15 cellular contexts compared by ENCODE assay signal in genomic region chr5:78103226-78103722, GRCh38.
DNase-seq lines count a peak whose midpoint lies in the region; ATAC-seq and TF ChIP-seq lines count a peak whose summit lies in the region.
"Had no signal": no experiment of that assay in that cellular context is flagged by ENCODE, and none has a peak within 500 bp of the region (broad histone marks: within the 10 kb centered on the region; RNA-seq: fewer than 3 reads in every experiment).

No MANE protein-coding gene starts in this region.

- H3K4me2 ChIP-seq in H9 (ENCODE audit: insufficient read depth, insufficient read length, low read length) = no peak overlapping the region

- 100% methylated on average over 2 of the region's 4 CpGs for WGBS in H9 (ENCODE audit: extremely low coverage, insufficient read length, low lambda C conversion rate)

- H2BK5ac ChIP-seq in H9 (ENCODE audit: insufficient read length, low read length) = no peak overlapping the region

- H3K79me2 ChIP-seq in H9 (ENCODE audit: insufficient read depth, low read length) = no peaks in the 10 kb centered on the region

- no peak overlapping the region for H4K5ac ChIP-seq in H9 (ENCODE audit: insufficient read length, low read depth, low read length)

- H4K91ac ChIP-seq in H9 (ENCODE audit: insufficient read length, low read depth, low read length) = no peak overlapping the region

- no peak overlapping the region for H3T11ph ChIP-seq in H9 (ENCODE audit: low read length)

- no peak overlapping the region for H2AFZ ChIP-seq in H9 (ENCODE audit: low read length)

- H3K4ac ChIP-seq in H9 (ENCODE audit: low read depth, low read length) = no peak overlapping the region

- H3K18ac ChIP-seq in H9 (ENCODE audit: insufficient read length, low read depth, low read length) = no peak overlapping the region

- H2BK20ac ChIP-seq in H9 (ENCODE audit: low read depth, low read length, poor library complexity, severe bottlenecking) = no peak overlapping the region

- no peak overlapping the region for H4K8ac ChIP-seq in H9 (replicated peaks; ENCODE audit: insufficient read length, low read depth, low read length)

- H3K27ac ChIP-seq in H9 (ENCODE audit: insufficient read length, low read depth, low read length) = no peak overlapping the region
- H3K27ac ChIP-seq: C4-2B had no signal

- no peak overlapping the region for H3K9ac ChIP-seq in H9 (ENCODE audit: extremely low read depth, insufficient read length, low read length)

- H2BK12ac ChIP-seq in H9 (ENCODE audit: insufficient read length, low read depth, low read length) = no peak overlapping the region

- TF ChIP-seq CTCF in brain (conservative IDR thresholded peaks at IDR 0.05) (no peak), H9 (conservative IDR thresholded peaks at IDR 0.05) (no peak)

- H3K36me3 Mint-ChIP-seq in brain = peaks cover 50% of the 10 kb centered on the region
- peaks cover 29 to 42% of the 10 kb centered on the region in 2 donors for H3K36me3 Mint-ChIP-seq in stimulated activated naive B cell treated with anti-CD40 and anti-IgM and Interleukin-4, amounts not matched to agents 10 μg/mL and 1 μg/mL and 100 μg/mL, for 72 hours
- peaks cover 22 to 32% (median 24%) of the 10 kb centered on the region in 3 experiments for H3K36me3 Mint-ChIP-seq in H9 (ENCODE audit: insufficient read depth in 1 of 3, low read depth in 3 of 3)

- H3K79me1 ChIP-seq in H9 (ENCODE audit: insufficient read depth, low read depth, low read length, poor library complexity, severe bottlenecking) = no peaks in the 10 kb centered on the region

- no peak overlapping the region for H2AK5ac ChIP-seq in H9 (ENCODE audit: insufficient read length, low read length)

- H4K20me1 ChIP-seq in H9 (ENCODE audit: control insufficient read depth, insufficient read depth, insufficient read length) = no peaks in the 10 kb centered on the region

- no peaks in the 10 kb centered on the region for H3K9me3 ChIP-seq in H9 (ENCODE audit: control insufficient read depth, low read depth, low read length)
- H3K9me3 ChIP-seq: BE2C had no signal

- H3K56ac ChIP-seq in H9 (ENCODE audit: insufficient read length, low read depth, low read length) = no peak overlapping the region

- H3K27me3 ChIP-seq in H9 (ENCODE audit: insufficient read depth, low read length) = no peaks in the 10 kb centered on the region
- H3K27me3 ChIP-seq: BE2C had no signal

- no peak overlapping the region for H2BK120ac ChIP-seq in H9 (ENCODE audit: low read depth, low read length, poor library complexity, severe bottlenecking)

- no peaks in the 10 kb centered on the region for H3K4me1 ChIP-seq in H9 (ENCODE audit: insufficient read depth, low read length)
- H3K4me1 ChIP-seq: BE2C had no signal

- H3K4me1 Mint-ChIP-seq in brain = peaks cover 19% of the 10 kb centered on the region
- H3K4me1 Mint-ChIP-seq in stimulated activated naive B cell treated with anti-CD40 and anti-IgM and Interleukin-4, amounts not matched to agents 10 μg/mL and 1 μg/mL and 100 μg/mL, for 72 hours = peaks cover 25 to 49% of the 10 kb centered on the region in 2 donors
- peaks cover 0 to 4% of the 10 kb centered on the region in 2 experiments; a peak in 1 of 4 replicates for H3K4me1 Mint-ChIP-seq in H9

- DNase-seq in NCI-H748 (lab: John Stamatoyannopoulos, UW; ENCODE audit: unreplicated experiment) = peak; percentile 19
- no peak for DNase-seq in NCI-H748 treated with DMSO at 0.1 percent for 48 hours (lab: John Stamatoyannopoulos, UW)
- peak; percentile 60 for DNase-seq in NCI-H69 (lab: John Stamatoyannopoulos, UW)
- no peak for DNase-seq in stimulated activated naive B cell treated with anti-CD40 and anti-IgM and Interleukin-4, amounts not matched to agents 10 μg/mL and 1 μg/mL and 100 μg/mL, for 72 hours
- DNase-seq in H9 = no peak
- no peak for DNase-seq in Right ventricle myocardium superior
- DNase-seq: 8988T; BE2C; CD4-positive, alpha-beta memory T cell; DMS79; HCEC 1CT had no signal

- H3K23ac ChIP-seq in H9 (ENCODE audit: insufficient read length, low read depth, low read length) = no peak overlapping the region

- H3K9me3 Mint-ChIP-seq in brain = peaks cover 0 to 4% (median 2%) of the 10 kb centered on the region in 5 experiments
- peaks cover 11 to 12% of the 10 kb centered on the region in 2 donors for H3K9me3 Mint-ChIP-seq in stimulated activated naive B cell treated with anti-CD40 and anti-IgM and Interleukin-4, amounts not matched to agents 10 μg/mL and 1 μg/mL and 100 μg/mL, for 72 hours
- H3K9me3 Mint-ChIP-seq in H9 = peaks cover 6 to 11% of the 10 kb centered on the region in 2 experiments; a peak in 4 of 5 replicates

- no peak overlapping the region for H3K14ac ChIP-seq in H9 (ENCODE audit: insufficient read depth, low read length)

- H3K27me3 Mint-ChIP-seq in brain (no peaks in the 10 kb centered on the region), H9 (ENCODE audit: low read depth) (no peaks in the 10 kb centered on the region)
- no peaks in the 10 kb centered on the region for H3K27me3 Mint-ChIP-seq in stimulated activated naive B cell treated with anti-CD40 and anti-IgM and Interleukin-4, amounts not matched to agents 10 μg/mL and 1 μg/mL and 100 μg/mL, for 72 hours
- H3K27me3 Mint-ChIP-seq: CD4-positive, alpha-beta memory T cell had no signal

- H2BK15ac ChIP-seq in H9 (ENCODE audit: low read depth, low read length) = no peak overlapping the region

- intact Hi-C loops in Right ventricle myocardium superior (cut with DNase I) = no loop called here

- H3K4me3 Mint-ChIP-seq in brain = peak overlapping the region; percentile 28 to 72 (median 69)
- H3K4me3 Mint-ChIP-seq in stimulated activated naive B cell treated with anti-CD40 and anti-IgM and Interleukin-4, amounts not matched to agents 10 μg/mL and 1 μg/mL and 100 μg/mL, for 72 hours = no peak overlapping the region
- no peak overlapping the region for H3K4me3 Mint-ChIP-seq in H9
- H3K4me3 Mint-ChIP-seq: CD4-positive, alpha-beta memory T cell had no signal

- H3K23me2 ChIP-seq in H9 (ENCODE audit: insufficient read length, low read depth, low read length, poor library complexity, severe bottlenecking) = no peaks in the 10 kb centered on the region

- no peak for ATAC-seq in stimulated activated naive B cell treated with anti-CD40 and anti-IgM and Interleukin-4, amounts not matched to agents 10 μg/mL and 1 μg/mL and 100 μg/mL, for 72 hours (replicated peaks)
- ATAC-seq in Right ventricle myocardium superior (ENCODE audit: poor library complexity) (no peak), GM21381 (IDR thresholded peaks at IDR 0.05; ENCODE audit: unreplicated experiment) (no peak)
- ATAC-seq: HepG2 had no signal

- H3K27ac Mint-ChIP-seq in brain (peak overlapping the region in 4 of 5 experiments; percentile 22 to 88 (median 67)), H9 (peak overlapping the region in 1 of 3 experiments; percentile 50; a peak in 1 of 7 replicates)
- H3K27ac Mint-ChIP-seq in stimulated activated naive B cell treated with anti-CD40 and anti-IgM and Interleukin-4, amounts not matched to agents 10 μg/mL and 1 μg/mL and 100 μg/mL, for 72 hours = peak overlapping the region; percentile 62
- H3K27ac Mint-ChIP-seq: CD4-positive, alpha-beta memory T cell had no signal

Comparison
In these comparisons a context has a peak if more than half of its experiments do, and no peak if none do; other contexts are left out.
1. DNase-seq: peak in NCI-H748 (single experiment) and NCI-H69 (single experiment); none in NCI-H748 treated with DMSO at 0.1 percent for 48 hours (single experiment), stimulated activated naive B cell treated with anti-CD40 and anti-IgM and Interleukin-4, amounts not matched to agents 10 μg/mL and 1 μg/mL and 100 μg/mL, for 72 hours (single experiment), H9 (single experiment) and Right ventricle myocardium superior (single experiment).
2. H3K4me3 Mint-ChIP-seq: peak in brain (5 of 5); none in stimulated activated naive B cell treated with anti-CD40 and anti-IgM and Interleukin-4, amounts not matched to agents 10 μg/mL and 1 μg/mL and 100 μg/mL, for 72 hours (0 of 2) and H9 (0 of 2).